In genomic region chr11:536841-537621, GRCh38 we compare ENCODE assay signal across 1 cellular context.
TF ChIP-seq lines count a peak whose summit lies in the region.

LRRC56 (plus strand) TSS chr11:537527; CDS start chr11:540685, 3,158 bp downstream.

TF ChIP-seq in K562, 482 proteins besides CTCF, POLR2A, EP300 and RAD21 (continued from another document and continues in another):
- TF ChIP-seq E2F8 (IDR thresholded peaks at IDR 0.05; ENCODE audit: low read depth, partially characterized antibody) (no peak), ZFPM2 (CRISPR knock-in tag; IDR thresholded peaks at IDR 0.05) (no peak), UBTF (IDR thresholded peaks at IDR 0.05; ENCODE audit: borderline replicate concordance in 1 of 2, low read depth in 2 of 2, low read length in 2 of 2) (no peak), ZNF609 (CRISPR knock-in tag; IDR thresholded peaks at IDR 0.05; ENCODE audit: borderline replicate concordance) (no peak), NR2C2 (CRISPR knock-in tag; IDR thresholded peaks at IDR 0.05) (0 out of 2 replicates have a peak, but pooled peaks have one; percentile 55), NR2C2 (tag; IDR thresholded peaks at IDR 0.05) (no peak; the same call in 1 of the 2 replicates), SUPT5H (IDR thresholded peaks at IDR 0.05) (no peak), TCFL5 (CRISPR knock-in tag; conservative IDR thresholded peaks at IDR 0.05) (no peak), TAF1 (IDR thresholded peaks at IDR 0.05; ENCODE audit: control insufficient read depth, extremely low read depth, insufficient read depth, low read length, severe bottlenecking) (no peak), THRB (CRISPR knock-in tag; conservative IDR thresholded peaks at IDR 0.05) (no peak), RBM34 (IDR thresholded peaks at IDR 0.05; ENCODE audit: borderline replicate concordance, insufficient read depth, low read length) (no peak), ZEB2 (IDR thresholded peaks at IDR 0.05) (no peak), ZNF584 (CRISPR knock-in tag; IDR thresholded peaks at IDR 0.05; ENCODE audit: low read depth) (no peak), FUS (optimal IDR thresholded peaks at IDR 0.05; ENCODE audit: low read depth, low read length) (peak; percentile 16), ZKSCAN3 (CRISPR knock-in tag; IDR thresholded peaks at IDR 0.05) (no peak), HES1 (IDR thresholded peaks at IDR 0.05; ENCODE audit: low read depth) (no peak), HMBOX1 (IDR thresholded peaks at IDR 0.05) (no peak), POLR3G (IDR thresholded peaks at IDR 0.05; ENCODE audit: extremely low read depth, insufficient read length, insufficient replicate concordance) (no peak), SRSF1 (IDR thresholded peaks at IDR 0.05; ENCODE audit: low read depth, low read length) (no peak), ELF4 (CRISPR knock-in tag; IDR thresholded peaks at IDR 0.05) (no peak), MBD1 (CRISPR knock-in tag; IDR thresholded peaks at IDR 0.05) (peak; percentile 86; the same call in 1 of the 2 replicates), FOXJ3 (CRISPR knock-in tag; IDR thresholded peaks at IDR 0.05) (no peak), ZNF3 (CRISPR knock-in tag; IDR thresholded peaks at IDR 0.05) (no peak), ZNF121 (CRISPR knock-in tag; conservative IDR thresholded peaks at IDR 0.05) (no peak), CREB3L1 (IDR thresholded peaks at IDR 0.05; ENCODE audit: borderline replicate concordance, low read depth) (no peak; the same call in 1 of the 2 replicates), CGGBP1 (CRISPR knock-in tag; IDR thresholded peaks at IDR 0.05) (no peak), PRMT5 (CRISPR knock-in tag; IDR thresholded peaks at IDR 0.05) (no peak), SAP30 (IDR thresholded peaks at IDR 0.05; ENCODE audit: borderline replicate concordance, insufficient read depth, low read depth, low read length, poor library complexity, severe bottlenecking) (no peak), HDGF (IDR thresholded peaks at IDR 0.05) (no peak), PREB (CRISPR knock-in tag; IDR thresholded peaks at IDR 0.05) (no peak), ZNF512 (tag; IDR thresholded peaks at IDR 0.05) (no peak), ELK3 (CRISPR knock-in tag; IDR thresholded peaks at IDR 0.05) (no peak), POLR2B (IDR thresholded peaks at IDR 0.05; ENCODE audit: low read depth, partially characterized antibody) (no peak), MCM5 (IDR thresholded peaks at IDR 0.05; ENCODE audit: low read depth) (no peak), GTF2B (IDR thresholded peaks at IDR 0.05; ENCODE audit: extremely low read depth, insufficient read length) (no peak), BACH1 (tag; IDR thresholded peaks at IDR 0.05) (no peak), SNIP1 (IDR thresholded peaks at IDR 0.05; ENCODE audit: low read depth) (no peak)
